Comparison of ENCODE assay signal across 27 cellular contexts in the genomic region with DNA sequence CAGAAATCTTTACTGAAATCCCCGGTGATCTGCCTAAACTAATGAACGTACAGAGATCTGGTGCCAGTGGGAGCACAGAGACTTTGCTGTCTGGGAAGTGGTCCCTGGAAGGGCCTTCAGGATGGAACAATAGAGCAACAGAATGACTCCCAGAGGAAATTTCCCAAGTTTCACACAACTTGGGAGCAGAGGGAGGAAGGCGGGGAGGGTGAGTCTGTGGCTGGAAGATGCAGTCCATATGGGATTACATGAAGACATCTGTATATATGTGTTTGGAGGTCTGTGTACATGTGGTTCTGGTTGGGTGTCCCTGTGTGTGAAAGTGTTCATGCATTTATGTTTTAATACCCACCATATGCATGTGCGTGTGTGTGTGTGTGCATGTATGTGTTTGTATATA.
DNase-seq lines count a peak whose midpoint lies in the region; ATAC-seq and TF ChIP-seq lines count a peak whose summit lies in the region.
"Had no signal": no experiment of that assay in that cellular context is flagged by ENCODE, and none has a peak within 500 bp of the region (broad histone marks: within the 10 kb centered on the region; RNA-seq: fewer than 3 reads in every experiment).

No MANE protein-coding gene starts in this region.

- H3K4me1 ChIP-seq in Caco-2 (peaks cover 14% of the 10 kb centered on the region; the same call in 1 of the 2 replicates), adipocyte (ENCODE audit: control insufficient read depth, insufficient read depth, low read length) (peaks cover 28% of the 10 kb centered on the region), osteoblast (ENCODE audit: insufficient read depth, low read length) (peaks cover 29% of the 10 kb centered on the region), A673 (ENCODE audit: insufficient read depth, low read length, poor library complexity, severe bottlenecking) (no peaks in the 10 kb centered on the region)
- H3K4me1 ChIP-seq: body of pancreas had no signal

- no peak for TF ChIP-seq CTCF in Caco-2 (IDR thresholded peaks at IDR 0.05; ENCODE audit: insufficient read depth in 1 of 2, low read depth in 1 of 2, low read length in 1 of 2, severe bottlenecking in 1 of 2, unreplicated experiment in 1 of 2)
- TF ChIP-seq CTCF in fibroblast of the aortic adventitia (IDR thresholded peaks at IDR 0.05; ENCODE audit: insufficient read depth, low read length): no peak
- TF ChIP-seq CTCF in osteoblast (IDR thresholded peaks at IDR 0.05; ENCODE audit: extremely low read depth, low read depth, low read length): no peak
- no peak for TF ChIP-seq CTCF in A673 (conservative IDR thresholded peaks at IDR 0.05; ENCODE audit: low read depth, low read length)

- no peaks in the 10 kb centered on the region for H3K36me3 Mint-ChIP-seq in Caco-2 (ENCODE audit: insufficient read depth, unreplicated experiment)
- H3K36me3 Mint-ChIP-seq: memory B cell; stimulated activated naive B cell treated with anti-CD40 and anti-IgM and Interleukin-4, amounts not matched to agents 10 μg/mL and 1 μg/mL and 100 μg/mL, for 72 hours had no signal

- H3K4me3 Mint-ChIP-seq in Caco-2 (ENCODE audit: unreplicated experiment): no peak overlapping the region
- H3K4me3 Mint-ChIP-seq: activated CD4-positive, alpha-beta memory T cell treated with anti-CD3 and anti-CD28 coated beads, Interleukin-2, amount 10 ng/mL, durations not matched to agents 7 days and 5 days; CD4-positive, alpha-beta T cell; memory B cell; stimulated activated naive B cell treated with anti-CD40 and anti-IgM and Interleukin-4, amounts not matched to agents 10 μg/mL and 1 μg/mL and 100 μg/mL, for 72 hours had no signal

- intact Hi-C loops in Caco-2 (cut with micrococcal nuclease; ENCODE audit: unreplicated experiment) (no loop called here), A673 (cut with micrococcal nuclease; ENCODE audit: unreplicated experiment) (loop anchor here (5.0 kb wide), 1 partner anchor 411 kb away; no protein-coding TSS in a partner anchor)

- H4K20me1 ChIP-seq in osteoblast (ENCODE audit: insufficient read depth, low read length): no peaks in the 10 kb centered on the region

- no peaks in the 10 kb centered on the region for H3K79me2 ChIP-seq in osteoblast (ENCODE audit: insufficient read depth, low read length)

- peak overlapping the region; percentile 64 for H3K4me2 ChIP-seq in osteoblast (ENCODE audit: insufficient read depth, low read length)

- no peak for ATAC-seq in GM21423 (IDR thresholded peaks at IDR 0.05; ENCODE audit: unreplicated experiment)
- ATAC-seq: activated CD4-positive, CD25-positive, alpha-beta regulatory T cell treated with anti-CD3 and anti-CD28 coated beads, Interleukin-2, amount 50 U/mL, for 24 hours; body of pancreas; K562; naive thymus-derived CD4-positive, alpha-beta T cell had no signal

- H3K9ac ChIP-seq in adipocyte (ENCODE audit: low read length): peak overlapping the region; percentile 24

- DNase-seq in Caco-2 (no peak), adipocyte (ENCODE audit: low read depth) (peak; percentile 9), fibroblast of the aortic adventitia (ENCODE audit: low read depth) (peak; percentile 56), osteoblast (ENCODE audit: insufficient read length, low spot score, missing footprints) (peak; percentile 66), A673 (ENCODE audit: low spot score) (no peak), NCI-H146 treated with DMSO at 0.1 percent for 48 hours (lab: John Stamatoyannopoulos, UW; ENCODE audit: unreplicated experiment) (no peak), NCI-H1092 treated with DMSO at 0.1 percent for 48 hours (lab: John Stamatoyannopoulos, UW) (no peak)
- DNase-seq: activated CD4-positive, alpha-beta memory T cell treated with anti-CD3 and anti-CD28 coated beads, Interleukin-2, amount 10 ng/mL, durations not matched to agents 7 days and 5 days; activated naive CD8-positive, alpha-beta T cell treated with anti-CD3 and anti-CD28 coated beads, Interleukin-2, amount 10 ng/mL, durations not matched to agents 7 days and 5 days; body of pancreas; CD4-positive, alpha-beta T cell; DMS 273 treated with DMSO at 0.1 percent for 48 hours; effector CD4-positive, alpha-beta T cell; erythroblast; naive thymus-derived CD4-positive, alpha-beta T cell; NCI-H1417; NCI-H2107; NCI-H510A; SIG-M5; stimulated activated CD4-positive, alpha-beta T cell treated with anti-CD3 and anti-CD28 coated beads, Interleukin-4, amount 100 ng/mL, for 1 hour; stimulated activated naive B cell treated with anti-CD40 and anti-IgM and Interleukin-4, amounts not matched to agents 10 μg/mL and 1 μg/mL and 100 μg/mL, for 72 hours had no signal

- peak overlapping the region; percentile 59 for H3K27ac Mint-ChIP-seq in Caco-2 (ENCODE audit: unreplicated experiment)
- H3K27ac Mint-ChIP-seq: activated CD4-positive, alpha-beta memory T cell treated with anti-CD3 and anti-CD28 coated beads, Interleukin-2, amount 10 ng/mL, durations not matched to agents 7 days and 5 days; CD4-positive, alpha-beta T cell; memory B cell; naive thymus-derived CD4-positive, alpha-beta T cell; stimulated activated naive B cell treated with anti-CD40 and anti-IgM and Interleukin-4, amounts not matched to agents 10 μg/mL and 1 μg/mL and 100 μg/mL, for 72 hours had no signal

- no peaks in the 10 kb centered on the region for H3K27me3 Mint-ChIP-seq in Caco-2 (ENCODE audit: insufficient read depth, unreplicated experiment)
- H3K27me3 Mint-ChIP-seq: activated CD4-positive, alpha-beta memory T cell treated with anti-CD3 and anti-CD28 coated beads, Interleukin-2, amount 10 ng/mL, durations not matched to agents 7 days and 5 days; activated naive CD8-positive, alpha-beta T cell treated with anti-CD3 and anti-CD28 coated beads, Interleukin-2, amount 10 ng/mL, durations not matched to agents 7 days and 5 days; CD4-positive, alpha-beta T cell; memory B cell; stimulated activated naive B cell treated with anti-CD40 and anti-IgM and Interleukin-4, amounts not matched to agents 10 μg/mL and 1 μg/mL and 100 μg/mL, for 72 hours had no signal

- H3K27ac ChIP-seq in osteoblast (ENCODE audit: low read depth, low read length): peak overlapping the region; percentile 74
- H3K27ac ChIP-seq in A673 (ENCODE audit: low read depth, low read length, poor library complexity, severe bottlenecking): no peak overlapping the region
- H3K27ac ChIP-seq: body of pancreas, thoracic aorta had no signal

- H3K9me3 Mint-ChIP-seq in Caco-2 (ENCODE audit: unreplicated experiment): no peaks in the 10 kb centered on the region

- CTCF ChIA-PET in Caco-2 (lab: Charles Lee) (no interaction called here), A673 (lab: Charles Lee) (no interaction called here)

- peaks cover 6% of the 10 kb centered on the region for H3K4me1 Mint-ChIP-seq in Caco-2 (ENCODE audit: low read depth, unreplicated experiment)
- H3K4me1 Mint-ChIP-seq: activated CD4-positive, alpha-beta memory T cell treated with anti-CD3 and anti-CD28 coated beads, Interleukin-2, amount 10 ng/mL, durations not matched to agents 7 days and 5 days had no signal

- no TSS peak for BruUV-seq in Caco-2 (replicated peaks; lab: Mats Ljungman, UMichigan)
- BruUV-seq in A673 (replicated peaks; lab: Mats Ljungman, UMichigan): no TSS peak

- H3K36me3 ChIP-seq in Caco-2 (ENCODE audit: control insufficient read depth, insufficient read depth, low read length) (no peaks in the 10 kb centered on the region), adipocyte (ENCODE audit: control insufficient read depth, insufficient read depth, low read length, severe bottlenecking) (no peaks in the 10 kb centered on the region), osteoblast (ENCODE audit: insufficient read depth, low read length) (no peaks in the 10 kb centered on the region), A673 (ENCODE audit: insufficient read depth, low read length, poor library complexity, severe bottlenecking) (no peaks in the 10 kb centered on the region)
- H3K36me3 ChIP-seq: thoracic aorta had no signal

- POLR2A ChIA-PET in Caco-2 (lab: Charles Lee): no interaction called here
- POLR2A ChIA-PET in A673 (lab: Charles Lee; ENCODE audit: low non-redundant PET): no interaction called here

- H3K27me3 ChIP-seq in Caco-2 (replicated peaks; ENCODE audit: control insufficient read depth, insufficient read depth, low read length) (no peaks in the 10 kb centered on the region), adipocyte (replicated peaks; ENCODE audit: control insufficient read depth, insufficient read depth, low read length) (no peaks in the 10 kb centered on the region), osteoblast (ENCODE audit: insufficient read depth, low read length) (no peaks in the 10 kb centered on the region), A673 (replicated peaks; ENCODE audit: insufficient read depth, low read depth, low read length, poor library complexity) (no peaks in the 10 kb centered on the region)
- H3K27me3 ChIP-seq: body of pancreas had no signal

- no peak overlapping the region for H3K4me3 ChIP-seq in Caco-2 (ENCODE audit: low read depth, low read length)
- peak overlapping the region; percentile 21 for H3K4me3 ChIP-seq in adipocyte (ENCODE audit: low read length)
- H3K4me3 ChIP-seq in fibroblast of the aortic adventitia (ENCODE audit: low read depth, low read length): no peak overlapping the region
- no peak overlapping the region for H3K4me3 ChIP-seq in osteoblast (ENCODE audit: insufficient read depth, low read length)
- no peak overlapping the region for H3K4me3 ChIP-seq in A673 (ENCODE audit: low read depth, low read length, poor library complexity, severe bottlenecking)
- H3K4me3 ChIP-seq: body of pancreas, K562, PC-9 had no signal

- H3K9me3 ChIP-seq in Caco-2 (no peaks in the 10 kb centered on the region), adipocyte (ENCODE audit: control insufficient read depth, low read length) (peaks cover 10% of the 10 kb centered on the region), osteoblast (ENCODE audit: low read depth, low read length) (no peaks in the 10 kb centered on the region), A673 (ENCODE audit: low read depth, low read length, poor library complexity, severe bottlenecking) (no peaks in the 10 kb centered on the region)
- H3K9me3 ChIP-seq: body of pancreas had no signal

- peak overlapping the region; percentile 7 for H2AFZ ChIP-seq in osteoblast (ENCODE audit: low read length)
- H2AFZ ChIP-seq: PC-9 had no signal

Comparison
In these comparisons a context has a peak if more than half of its experiments do, and no peak if none do; other contexts are left out.
1. DNase-seq: peak in adipocyte (single experiment), fibroblast of the aortic adventitia (single experiment) and osteoblast (single experiment); none in Caco-2 (0 of 2), A673 (single experiment), NCI-H146 treated with DMSO at 0.1 percent for 48 hours (single experiment) and NCI-H1092 treated with DMSO at 0.1 percent for 48 hours (single experiment).